ENCODE assay signal across 8 cellular contexts in the genomic region with DNA sequence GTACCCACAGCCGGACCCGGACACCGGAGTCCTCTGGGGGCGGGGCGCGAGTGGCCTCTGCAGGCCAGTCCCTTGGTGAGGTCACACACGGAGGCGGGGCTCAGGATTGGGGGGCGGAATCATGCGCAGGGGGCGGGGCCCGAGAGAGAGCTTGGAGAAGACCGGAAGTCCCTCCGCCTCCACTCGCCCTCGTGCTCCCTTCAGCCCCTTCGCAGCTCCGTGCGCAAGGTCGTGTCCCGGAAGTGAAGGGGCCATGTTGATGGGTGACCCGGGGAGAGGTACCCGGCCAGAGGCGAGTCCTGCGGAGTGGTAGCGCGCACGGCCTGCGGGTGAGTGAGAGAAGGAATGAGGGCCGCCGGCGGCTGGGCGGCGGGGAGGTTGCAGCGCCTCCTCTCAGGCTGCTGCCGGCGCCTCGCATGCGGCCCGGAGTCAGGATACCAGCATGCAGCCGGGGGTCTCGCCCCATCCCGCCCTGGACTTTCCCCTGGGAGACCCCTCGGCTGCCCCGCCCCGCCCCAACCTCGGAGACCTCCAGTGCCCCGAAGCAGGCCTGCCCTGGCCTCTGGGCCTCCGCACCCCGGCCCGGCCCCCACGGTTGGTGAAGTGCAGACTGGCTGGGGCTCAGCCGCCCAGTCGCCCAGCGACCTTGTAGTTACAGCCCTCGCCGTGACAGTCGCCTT. TPM values are rescaled to one million over a fixed set of nuclear protein-coding genes. Genes with fewer than 3 reads are reported as not detected.
DNase-seq lines count a peak whose midpoint lies in the region; ATAC-seq lines count a peak whose summit lies in the region.

A gene (plus strand): TSS at position 182 of the 680 bp plus-strand sequence. CDS start 9,005 bp downstream, outside the sequence.

- peak within 1 kb of the TSS; percentile 63 to 66 for H3K4me3 ChIP-seq in CD4-positive, alpha-beta memory T cell (ENCODE audit: low read length in 2 of 2)

- no peaks in the 10 kb centered on the region for H3K9me3 ChIP-seq in CD4-positive, alpha-beta memory T cell (ENCODE audit: control insufficient read depth in 1 of 2, low read length in 2 of 2)

- H3K27me3 ChIP-seq in CD4-positive, alpha-beta memory T cell (ENCODE audit: insufficient read depth, low read length): no peaks in the 10 kb centered on the region

- no peaks in the 10 kb centered on the region for H3K27me3 Mint-ChIP-seq in CD4-positive, alpha-beta memory T cell
- no peaks in the 10 kb centered on the region for H3K27me3 Mint-ChIP-seq in effector memory CD8-positive, alpha-beta T cell
- no peaks in the 10 kb centered on the region for H3K27me3 Mint-ChIP-seq in memory B cell

- peak within 1 kb of the TSS; percentile 78 to 98 (median 96) for H3K27ac Mint-ChIP-seq in CD4-positive, alpha-beta memory T cell
- H3K27ac Mint-ChIP-seq in effector memory CD8-positive, alpha-beta T cell: peak within 1 kb of the TSS; percentile 66 to 87
- H3K27ac Mint-ChIP-seq in memory B cell: peak within 1 kb of the TSS; percentile 86

- peaks cover 32% of the 10 kb centered on the region for H3K36me3 ChIP-seq in CD4-positive, alpha-beta memory T cell (ENCODE audit: insufficient read depth, low read length)

- peaks cover 31% of the 10 kb centered on the region for H3K4me1 ChIP-seq in CD4-positive, alpha-beta memory T cell (ENCODE audit: insufficient read depth, low read length)

- POLR2A ChIA-PET in CD4-positive, alpha-beta memory T cell (lab: Charles Lee; ENCODE audit: partially characterized antibody): interaction anchor here (0.7 to 5.5 kb wide), 16 partner anchors 9 to 675 kb away, joined by 3 to 125 read pairs (median 7); a partner anchor contains a TSS
- POLR2A ChIA-PET in activated CD8-positive, alpha-beta memory T cell treated with anti-CD3 and anti-CD28 coated beads for 36 hours (lab: Charles Lee): interaction anchor here (0.6 to 3.3 kb wide), 7 partner anchors 15 to 223 kb away, joined by 3 to 26 read pairs (median 5); a partner anchor contains a TSS

- H3K27ac ChIP-seq in CD4-positive, alpha-beta memory T cell (ENCODE audit: low read depth, low read length): peak within 1 kb of the TSS; percentile 70

- intact Hi-C loops in CD4-positive, alpha-beta memory T cell (cut with micrococcal nuclease): loop anchor here (1.0 to 2.0 kb wide), 3 partner anchors 18 to 103 kb away; a partner anchor contains a TSS

- DNase-seq in CD4-positive, alpha-beta memory T cell: peak; percentile 79 to 91 (median 82)
- DNase-seq in HPDE6-E6E7 (ENCODE audit: extremely low spot score) (peak; percentile 82), memory B cell (ENCODE audit: low spot score in 2 of 2) (peak; percentile 77 to 84)
- DNase-seq in NK-92 treated with Interleukin-12 subunit alpha and Interleukin-12 subunit beta, amount 100 ng/mL, for 24 hours (lab: John Stamatoyannopoulos, UW): peak; percentile 87
- peak; percentile 79 to 84 (median 81) for DNase-seq in effector memory CD8-positive, alpha-beta T cell
- peak; percentile 80 for DNase-seq in stimulated activated CD8-positive, alpha-beta memory T cell treated with anti-CD3 and anti-CD28 coated beads, Interleukin-12 subunit alpha, Interleukin-12 subunit beta, amount 100 ng/mL, for 24 hours (ENCODE audit: extremely low read depth)

- peaks cover 13 to 50% (median 35%) of the 10 kb centered on the region in 4 donors for H3K4me1 Mint-ChIP-seq in CD4-positive, alpha-beta memory T cell
- peaks cover 27 to 42% of the 10 kb centered on the region in 2 donors for H3K4me1 Mint-ChIP-seq in effector memory CD8-positive, alpha-beta T cell (ENCODE audit: low read depth in 2 of 2)
- H3K4me1 Mint-ChIP-seq in memory B cell: peaks cover 24% of the 10 kb centered on the region

- no peaks in the 10 kb centered on the region for H3K9me3 Mint-ChIP-seq in CD4-positive, alpha-beta memory T cell
- no peaks in the 10 kb centered on the region for H3K9me3 Mint-ChIP-seq in effector memory CD8-positive, alpha-beta T cell
- no peaks in the 10 kb centered on the region for H3K9me3 Mint-ChIP-seq in memory B cell

- CTCF ChIA-PET in CD4-positive, alpha-beta memory T cell (lab: Charles Lee; ENCODE audit: partially characterized antibody): interaction anchor here (0.5 to 3.7 kb wide), 11 partner anchors 9 to 1146 kb away, joined by 3 to 17 read pairs (median 4); a partner anchor contains a TSS
- CTCF ChIA-PET in activated CD8-positive, alpha-beta memory T cell treated with anti-CD3 and anti-CD28 coated beads for 36 hours (lab: Charles Lee): interaction anchor here (0.6 to 3.9 kb wide), 6 partner anchors 9 to 27 kb away, joined by 3 to 18 read pairs (median 4); a partner anchor contains a TSS

- H3K4me3 Mint-ChIP-seq in CD4-positive, alpha-beta memory T cell: peak within 1 kb of the TSS; percentile 95 to 99 (median 96)
- H3K4me3 Mint-ChIP-seq in effector memory CD8-positive, alpha-beta T cell: peak within 1 kb of the TSS; percentile 78 to 85
- H3K4me3 Mint-ChIP-seq in memory B cell: peak within 1 kb of the TSS; percentile 92

- peaks cover 17 to 34% of the 10 kb centered on the region in 2 donors for H3K36me3 Mint-ChIP-seq in CD4-positive, alpha-beta memory T cell
- H3K36me3 Mint-ChIP-seq in effector memory CD8-positive, alpha-beta T cell (ENCODE audit: insufficient read depth): peaks cover 38% of the 10 kb centered on the region
- H3K36me3 Mint-ChIP-seq in memory B cell: peaks cover 21% of the 10 kb centered on the region

- ATAC-seq in GM19455 (IDR thresholded peaks at IDR 0.05; ENCODE audit: unreplicated experiment): peak; percentile 72
- ATAC-seq in effector memory CD8-positive, alpha-beta T cell (replicated peaks): peak; percentile 96
- ATAC-seq in memory B cell (ENCODE audit: low read depth): peak; percentile 98

RNA-seq across cellular contexts. Expression of the gene that starts here (rescaled TPM):
- 10 to 100 TPM; 40.5 to 44.3 TPM for total RNA-seq in CD4-positive, alpha-beta memory T cell
- polyA plus RNA-seq in CD4-positive, alpha-beta memory T cell: 10 to 100 TPM; 15.4 to 27.5 TPM
- total RNA-seq in activated CD8-positive, alpha-beta memory T cell treated with anti-CD3 and anti-CD28 coated beads for 36 hours: 10 to 100 TPM; 62.7 TPM

Comparison
In these comparisons a context has a peak if more than half of its experiments do, and no peak if none do; other contexts are left out.
1. Peak in every context shown above with its lines: DNase-seq, ATAC-seq, H3K4me3 ChIP-seq and H3K27ac ChIP-seq.